In the genomic region with DNA sequence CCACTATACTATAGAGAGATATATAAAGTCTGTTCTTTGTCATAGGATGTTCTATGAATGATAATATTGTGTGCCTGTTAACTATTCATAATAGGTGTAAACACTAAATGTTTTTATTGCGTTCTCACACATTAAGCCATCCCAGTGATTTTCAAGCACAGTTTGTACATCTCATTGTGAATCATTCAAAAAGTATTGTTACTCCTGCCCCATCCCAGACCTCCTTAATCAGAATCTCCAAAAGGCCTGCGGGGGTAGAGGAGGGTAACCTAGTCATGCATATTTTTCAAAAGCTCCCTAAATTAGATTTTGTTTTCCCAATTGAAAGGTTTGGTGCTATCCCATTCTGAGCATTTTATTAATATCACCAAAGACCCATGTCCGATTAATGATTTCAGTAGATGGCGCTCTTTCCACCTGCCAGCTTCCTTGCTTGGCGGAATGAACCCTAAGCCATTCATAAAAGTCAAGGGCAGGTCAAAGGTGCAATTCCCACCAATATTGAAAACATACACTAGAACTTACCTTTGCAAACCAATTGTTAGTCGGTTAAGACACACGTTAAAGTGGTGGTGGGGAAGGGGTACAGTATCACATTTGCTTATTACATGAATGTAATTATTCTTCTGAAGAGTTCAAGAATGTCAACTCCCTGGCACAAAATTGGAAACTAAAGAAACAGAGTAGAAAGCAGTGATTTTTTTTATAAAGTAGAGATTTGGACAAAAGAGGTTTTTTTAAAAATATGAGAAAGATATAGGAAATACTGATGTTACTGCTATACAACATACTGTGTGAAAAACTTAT, we compare ENCODE assay signal across 8 cellular contexts. TPM values are rescaled to one million over a fixed set of nuclear protein-coding genes. Genes with fewer than 3 reads are reported as not detected.
A peak's percentile ranks its signal among the peaks of the same experiment; 100 is the strongest.
DNase-seq lines count a peak whose midpoint lies in the region; ATAC-seq lines count a peak whose summit lies in the region.

No MANE protein-coding gene starts in this region.

- H3K4me3 ChIP-seq in right cardiac atrium (ENCODE audit: low read length): no peak overlapping the region

- H3K4me1 ChIP-seq in right cardiac atrium (ENCODE audit: control insufficient read depth, insufficient read depth, low read length): peaks cover under 1% of the 10 kb centered on the region

- H3K4me3 Mint-ChIP-seq in activated naive CD8-positive, alpha-beta T cell treated with anti-CD3 and anti-CD28 coated beads for 36 hours: no peak overlapping the region

- peaks cover 3% of the 10 kb centered on the region for H3K36me3 Mint-ChIP-seq in activated naive CD8-positive, alpha-beta T cell treated with anti-CD3 and anti-CD28 coated beads for 36 hours

- no peak overlapping the region for H3K27ac ChIP-seq in right cardiac atrium (ENCODE audit: low read length)

- peaks cover 5% of the 10 kb centered on the region for H3K27me3 Mint-ChIP-seq in activated naive CD8-positive, alpha-beta T cell treated with anti-CD3 and anti-CD28 coated beads for 36 hours

- 22% methylated on average over 7 of the region's 7 CpGs for WGBS in right cardiac atrium

- ATAC-seq in right cardiac atrium (peak; percentile 57 to 71), GM18868 (IDR thresholded peaks at IDR 0.05; ENCODE audit: unreplicated experiment) (no peak)

- no peaks in the 10 kb centered on the region for H3K9me3 ChIP-seq in right cardiac atrium (ENCODE audit: control insufficient read depth, low read length)

- DNase-seq in NCI-H82 (lab: John Stamatoyannopoulos, UW) (peak; percentile 63), NCI-H82 treated with DMSO at 0.1 percent for 48 hours (lab: John Stamatoyannopoulos, UW; ENCODE audit: unreplicated experiment) (no peak), M059J (ENCODE audit: low read depth) (peak; percentile 27), right cardiac atrium (no peak), NCI-H1105 (lab: John Stamatoyannopoulos, UW) (no peak)
- peak; percentile 8 for DNase-seq in activated naive CD8-positive, alpha-beta T cell treated with anti-CD3 and anti-CD28 coated beads for 36 hours
- DNase-seq in stimulated activated CD4-positive, alpha-beta T cell treated with anti-CD3 and anti-CD28 coated beads, Interleukin-2, amount 100 ng/mL, for 24 hours: peak; percentile 10 to 41

- peaks cover 18% of the 10 kb centered on the region for H3K4me1 Mint-ChIP-seq in activated naive CD8-positive, alpha-beta T cell treated with anti-CD3 and anti-CD28 coated beads for 36 hours

- H3K27me3 ChIP-seq in right cardiac atrium (ENCODE audit: control insufficient read depth, insufficient read depth): no peaks in the 10 kb centered on the region

- no peaks in the 10 kb centered on the region for H3K9me3 Mint-ChIP-seq in activated naive CD8-positive, alpha-beta T cell treated with anti-CD3 and anti-CD28 coated beads for 36 hours

- no peak overlapping the region for H3K27ac Mint-ChIP-seq in activated naive CD8-positive, alpha-beta T cell treated with anti-CD3 and anti-CD28 coated beads for 36 hours

- intact Hi-C loops in right cardiac atrium (cut with DNase I): loop anchor here in 3 of 4 donors (2.0 to 10.0 kb wide), 5 partner anchors 54 to 574 kb away; partner anchors contain the start of gene PPA2 (in 1 of the 3)

RNA-seq across cellular contexts. Expression of gene TET2, which starts 5.8 kb away (rescaled TPM):
- total RNA-seq in M059J (2014; rRNA removed; shearing (Covaris generic)): 6.9 and 8.9 TPM in 2 replicates
- total RNA-seq in activated naive CD8-positive, alpha-beta T cell treated with anti-CD3 and anti-CD28 coated beads for 36 hours: 10 to 100 TPM; 20.7 to 22.6 TPM
- total RNA-seq in right cardiac atrium: 10 to 100 TPM; 19.7 to 24.0 (median 22.0) TPM
- 3.3 TPM for polyA plus RNA-seq in right cardiac atrium

Comparison
In these comparisons a context has a peak if more than half of its experiments do, and no peak if none do; other contexts are left out.
1. DNase-seq: peak in NCI-H82 (single experiment), M059J (single experiment), activated naive CD8-positive, alpha-beta T cell treated with anti-CD3 and anti-CD28 coated beads for 36 hours (single experiment) and stimulated activated CD4-positive, alpha-beta T cell treated with anti-CD3 and anti-CD28 coated beads, Interleukin-2, amount 100 ng/mL, for 24 hours (2 of 2); none in NCI-H82 treated with DMSO at 0.1 percent for 48 hours (single experiment), right cardiac atrium (0 of 3) and NCI-H1105 (single experiment).